8 cellular contexts compared by ENCODE assay signal in genomic region chr17:8185580-8186445, GRCh38. TPM values are rescaled to one million over a fixed set of nuclear protein-coding genes. Genes with fewer than 3 reads are reported as not detected.
DNase-seq lines count a peak whose midpoint lies in the region; ATAC-seq and TF ChIP-seq lines count a peak whose summit lies in the region.

No MANE protein-coding gene starts in this region.

- ATAC-seq in lung (ENCODE audit: insufficient read depth, low FRiP score): no peak

- H3K4ac ChIP-seq in H9 (ENCODE audit: low read depth, low read length): no peak overlapping the region

- H3K9ac ChIP-seq in BLaER1 (peak overlapping the region; percentile 86), H9 (ENCODE audit: extremely low read depth, insufficient read length, low read length) (peak overlapping the region; percentile 50)

- no peak overlapping the region for H3K27ac Mint-ChIP-seq in H9

- peaks cover 10 to 13% of the 10 kb centered on the region in 2 experiments for H3K4me1 Mint-ChIP-seq in H9

- no peak overlapping the region for H3K4me3 Mint-ChIP-seq in H9

- peaks cover 19% of the 10 kb centered on the region for H3K23me2 ChIP-seq in H9 (ENCODE audit: insufficient read length, low read depth, low read length, poor library complexity, severe bottlenecking)

- H2BK15ac ChIP-seq in H9 (ENCODE audit: low read depth, low read length): no peak overlapping the region

- H3K56ac ChIP-seq in H9 (ENCODE audit: insufficient read length, low read depth, low read length): no peak overlapping the region

- no peak overlapping the region for H4K91ac ChIP-seq in H9 (ENCODE audit: insufficient read length, low read depth, low read length)

- H4K8ac ChIP-seq in H9 (replicated peaks; ENCODE audit: insufficient read length, low read depth, low read length): no peak overlapping the region

- no peak overlapping the region for H2BK120ac ChIP-seq in H9 (ENCODE audit: low read depth, low read length, poor library complexity, severe bottlenecking)

- H3K9me3 ChIP-seq in BLaER1 (no peaks in the 10 kb centered on the region), H9 (ENCODE audit: control insufficient read depth, low read depth, low read length) (no peaks in the 10 kb centered on the region), lung (ENCODE audit: control insufficient read depth in 2 of 2, insufficient read depth in 1 of 2, low read length in 1 of 2) (no peaks in the 10 kb centered on the region)

- H4K5ac ChIP-seq in H9 (ENCODE audit: insufficient read length, low read depth, low read length): no peak overlapping the region

- H3K4me2 ChIP-seq in BLaER1 (peak overlapping the region; percentile 95), H9 (ENCODE audit: insufficient read depth, insufficient read length, low read length) (peak overlapping the region; percentile 99)

- H3K27me3 ChIP-seq in BLaER1 (no peaks in the 10 kb centered on the region), H9 (ENCODE audit: insufficient read depth, low read length) (peaks cover 2% of the 10 kb centered on the region; the same call in 1 of the 2 replicates), lung (ENCODE audit: control insufficient read depth, insufficient read depth) (no peaks in the 10 kb centered on the region)

- H3K36me3 Mint-ChIP-seq in H9 (ENCODE audit: insufficient read depth in 1 of 3, low read depth in 3 of 3): no peaks in the 10 kb centered on the region; a peak in 1 of 7 replicates

- H2AK5ac ChIP-seq in H9 (ENCODE audit: insufficient read length, low read length): no peak overlapping the region

- no peak overlapping the region for H2BK5ac ChIP-seq in H9 (ENCODE audit: insufficient read length, low read length)

- no peak overlapping the region for H3T11ph ChIP-seq in H9 (ENCODE audit: low read length)

- peaks cover 20% of the 10 kb centered on the region for H4K20me1 ChIP-seq in BLaER1
- peaks cover 3% of the 10 kb centered on the region for H4K20me1 ChIP-seq in H9 (ENCODE audit: control insufficient read depth, insufficient read depth, insufficient read length)

- H3K27me3 Mint-ChIP-seq in H9 (ENCODE audit: low read depth): peaks cover 9% of the 10 kb centered on the region

- H3K4me1 ChIP-seq in BLaER1 (peaks cover 23% of the 10 kb centered on the region), H9 (ENCODE audit: insufficient read depth, low read length) (peaks cover 7% of the 10 kb centered on the region; the same call in 1 of the 2 replicates), lung (ENCODE audit: control insufficient read depth in 2 of 2, insufficient read depth in 2 of 2, low read length in 2 of 2) (peaks cover 6 to 12% of the 10 kb centered on the region in 2 donors)

- H3K27ac ChIP-seq in BLaER1 (peak overlapping the region; percentile 74), H9 (ENCODE audit: insufficient read length, low read depth, low read length) (no peak overlapping the region), lung (ENCODE audit: low read depth in 1 of 2, low read length in 1 of 2) (peak overlapping the region; percentile 86 to 89)

- peak; percentile 92 for DNase-seq in H9
- DNase-seq in NCI-H510A (lab: John Stamatoyannopoulos, UW): peak; percentile 34
- peak; percentile 95 to 96 for DNase-seq in activated CD4-positive, alpha-beta T cell treated with anti-CD3 and anti-CD28 coated beads, Interleukin-2, amount 50 U/mL, for 48 hours
- peak; percentile 83 for DNase-seq in effector CD4-positive, alpha-beta T cell
- DNase-seq in lung (ENCODE audit: low spot score): peak; percentile 89
- peak; percentile 71 to 98 (median 90) for DNase-seq in stimulated activated CD4-positive, alpha-beta T cell treated with anti-CD3 and anti-CD28 coated beads, TNF-alpha, amount 100 ng/mL, for 1 hour (ENCODE audit: low read depth in 3 of 3, low spot score in 1 of 3)
- no peak for DNase-seq in NCI-H2029 treated with DMSO at 0.1 percent for 48 hours (lab: John Stamatoyannopoulos, UW)

- no peaks in the 10 kb centered on the region for H3K79me1 ChIP-seq in H9 (ENCODE audit: insufficient read depth, low read depth, low read length, poor library complexity, severe bottlenecking)

- H3K79me2 ChIP-seq in H9 (ENCODE audit: insufficient read depth, low read length): no peaks in the 10 kb centered on the region

- no CpG with 5 or more reads among the region's 44 CpGs for WGBS in H9 (ENCODE audit: extremely low coverage, insufficient read length, low lambda C conversion rate)
- 0% methylated on average over 44 of the region's 44 CpGs for WGBS in lung, 2 donors

- H3K4me3 ChIP-seq in BLaER1 (peak overlapping the region; percentile 86), lung (peak overlapping the region; percentile 70)

- H3K36me3 ChIP-seq in BLaER1 (no peaks in the 10 kb centered on the region), lung (ENCODE audit: control insufficient read depth in 2 of 2, insufficient read depth in 2 of 2, low read length in 2 of 2) (no peaks in the 10 kb centered on the region)

- H3K9me3 Mint-ChIP-seq in H9: no peaks in the 10 kb centered on the region

- no peak overlapping the region; the same call in 1 of the 2 replicates for H3K14ac ChIP-seq in H9 (ENCODE audit: insufficient read depth, low read length)

- no peak overlapping the region for H2BK20ac ChIP-seq in H9 (ENCODE audit: low read depth, low read length, poor library complexity, severe bottlenecking)

- TF ChIP-seq CTCF in H9 (conservative IDR thresholded peaks at IDR 0.05): no peak
- TF ChIP-seq CTCF in lung (IDR thresholded peaks at IDR 0.05; ENCODE audit: control extremely low read depth, extremely low read depth): no peak

- no peak overlapping the region for H3K18ac ChIP-seq in H9 (ENCODE audit: insufficient read length, low read depth, low read length)

- H3K23ac ChIP-seq in H9 (ENCODE audit: insufficient read length, low read depth, low read length): no peak overlapping the region

- peak overlapping the region; percentile 4 for H2AFZ ChIP-seq in H9 (ENCODE audit: low read length)

- no peak overlapping the region for H2BK12ac ChIP-seq in H9 (ENCODE audit: insufficient read length, low read depth, low read length)

RNA-seq across cellular contexts. Expression of gene BORCS6, which starts 4.2 kb away (rescaled TPM):
- 3.1 and 3.4 TPM in 2 replicates for total RNA-seq in H9 (2021)
- total RNA-seq in lung: 10 to 100 TPM in 1 of 2 donors, 1 to 10 TPM in 1; 5.3 to 10.8 TPM
- 10 to 100 TPM in 1 of 2 donors, 1 to 10 TPM in 1; 5.6 to 10.5 TPM for polyA plus RNA-seq in lung

RNA-seq across cellular contexts. Expression of gene TMEM107, which starts 9.6 kb away (rescaled TPM):
- total RNA-seq in H9 (2021) (12.7 and 14.3 TPM in 2 replicates), lung (10 to 100 TPM; 24.4 to 33.1 TPM)
- polyA plus RNA-seq in lung: 10 to 100 TPM; 13.2 to 19.0 TPM

RNA-seq across cellular contexts. Expression of gene VAMP2, which starts 23.1 kb away (rescaled TPM):
- total RNA-seq in H9 (2021) (22.8 and 22.9 TPM in 2 replicates), lung (10 to 100 TPM; 33.9 to 76.2 TPM)
- 10 to 100 TPM; 45.4 to 46.2 TPM for polyA plus RNA-seq in lung

RNA-seq across cellular contexts. Expression of gene AURKB, which starts 24.6 kb away (rescaled TPM):
- total RNA-seq in H9 (2021) (160 and 171 TPM in 2 replicates), lung (1 to 10 TPM; 2.1 to 3.9 TPM)
- polyA plus RNA-seq in lung: 1 to 10 TPM; 3.6 to 5.7 TPM

RNA-seq across cellular contexts. Expression of gene PER1, which starts 33.6 kb away (rescaled TPM):
- total RNA-seq in H9 (2021): 36.5 and 37.2 TPM in 2 replicates
- total RNA-seq in lung: 100 to 1,000 TPM; 132 to 238 TPM
- 100 to 1,000 TPM in 1 of 2 donors, 10 to 100 TPM in 1; 93.5 to 126 TPM for polyA plus RNA-seq in lung
